ENCODE assay signal across 8 cellular contexts in the genomic region with DNA sequence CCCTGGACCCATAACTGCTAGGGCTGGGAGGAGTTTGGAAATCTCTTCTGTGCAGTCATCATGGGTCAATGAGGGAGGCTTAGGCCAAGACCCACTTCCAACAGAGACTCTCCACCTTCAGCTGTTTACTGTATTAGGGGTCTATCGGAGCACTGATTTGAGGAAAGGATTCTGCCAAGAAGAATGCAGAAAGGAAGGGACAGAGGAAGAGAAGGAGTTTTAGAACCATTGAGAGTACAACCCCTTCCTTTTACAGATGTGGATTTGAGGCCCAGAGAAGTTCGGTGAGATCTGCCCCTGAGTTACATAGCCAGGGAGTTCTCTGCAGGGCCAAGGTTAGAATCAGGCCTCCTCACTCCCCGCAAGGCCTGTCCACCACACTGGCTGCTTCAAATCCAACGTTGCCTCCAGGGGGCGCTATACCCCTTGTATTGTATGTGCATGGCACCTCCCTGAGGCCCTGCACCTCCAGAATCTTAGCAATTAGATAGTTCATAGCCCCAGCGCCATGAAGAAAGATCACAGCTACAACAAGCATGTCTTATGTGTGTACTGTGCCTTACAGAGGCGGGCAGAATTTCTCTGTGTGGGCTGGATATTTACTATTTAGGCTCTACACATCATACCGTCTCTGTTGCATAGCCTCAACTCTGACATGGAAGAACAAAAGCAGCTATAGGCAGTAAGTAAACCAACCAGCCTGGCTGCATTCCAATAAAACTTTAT.
DNase-seq lines count a peak whose midpoint lies in the region; ATAC-seq, FAIRE-seq and TF ChIP-seq lines count a peak whose summit lies in the region.

No MANE protein-coding gene starts in this region.

- H3K27me3 ChIP-seq in DOHH2 (ENCODE audit: control insufficient read depth, low read length) (no peaks in the 10 kb centered on the region), gastroesophageal sphincter (no peaks in the 10 kb centered on the region), parathyroid adenoma (ENCODE audit: control insufficient read depth, insufficient read depth, low read length) (no peaks in the 10 kb centered on the region)

- H3K9me2 ChIP-seq in DOHH2 (replicated peaks; ENCODE audit: control insufficient read depth, low read length): no peaks in the 10 kb centered on the region

- H3K4me2 ChIP-seq in DOHH2 (ENCODE audit: low read length) (no peak overlapping the region), parathyroid adenoma (ENCODE audit: low read length) (no peak overlapping the region)

- H3K4me3 ChIP-seq in DOHH2 (ENCODE audit: low read length) (no peak overlapping the region), gastroesophageal sphincter (no peak overlapping the region), parathyroid adenoma (ENCODE audit: low read depth, low read length) (no peak overlapping the region)

- TF ChIP-seq EP300 in gastroesophageal sphincter (IDR thresholded peaks at IDR 0.05): no peak

- H3F3A ChIP-seq in DOHH2 (ENCODE audit: control insufficient read depth, insufficient read depth): no peaks in the 10 kb centered on the region

- H3K36me3 Mint-ChIP-seq in activated T-helper 17 cell treated with anti-CD3 and anti-CD28 coated beads, Interleukin-2, amount 50 U/mL, for 72 hours (ENCODE audit: low read depth): no peaks in the 10 kb centered on the region

- no peak overlapping the region for H3K27ac ChIP-seq in DOHH2 (ENCODE audit: low read depth, low read length)
- H3K27ac ChIP-seq in gastroesophageal sphincter: no peak overlapping the region
- peak overlapping the region; percentile 47 for H3K27ac ChIP-seq in parathyroid adenoma

- no peaks in the 10 kb centered on the region for H3K4me1 Mint-ChIP-seq in activated T-helper 17 cell treated with anti-CD3 and anti-CD28 coated beads, Interleukin-2, amount 50 U/mL, for 72 hours

- peak; percentile 29 for FAIRE-seq in RCC 7860 (lab: Jason Lieb, UNC)

- no peak overlapping the region for H3K4me3 Mint-ChIP-seq in activated T-helper 17 cell treated with anti-CD3 and anti-CD28 coated beads, Interleukin-2, amount 50 U/mL, for 72 hours

- H3K79me2 ChIP-seq in DOHH2 (ENCODE audit: control insufficient read depth, low read length) (no peaks in the 10 kb centered on the region), parathyroid adenoma (no peaks in the 10 kb centered on the region)

- peaks cover 16% of the 10 kb centered on the region for H3K27me3 Mint-ChIP-seq in activated T-helper 17 cell treated with anti-CD3 and anti-CD28 coated beads, Interleukin-2, amount 50 U/mL, for 72 hours

- no peaks in the 10 kb centered on the region for H3K9me3 Mint-ChIP-seq in activated T-helper 17 cell treated with anti-CD3 and anti-CD28 coated beads, Interleukin-2, amount 50 U/mL, for 72 hours

- WGBS in gastroesophageal sphincter (ENCODE audit: low coverage in 1 of 2), 2 donors: 57 to 64% methylated on average over 3 to 6 of the region's 8 CpGs

- H3K36me3 ChIP-seq in DOHH2 (ENCODE audit: control insufficient read depth, low read length) (no peaks in the 10 kb centered on the region), gastroesophageal sphincter (no peaks in the 10 kb centered on the region), parathyroid adenoma (ENCODE audit: control insufficient read depth, insufficient read depth, low read length) (no peaks in the 10 kb centered on the region)

- TF ChIP-seq CTCF in DOHH2 (IDR thresholded peaks at IDR 0.05; ENCODE audit: low read depth, low read length, poor library complexity, severe bottlenecking) (peak; percentile 92), gastroesophageal sphincter (IDR thresholded peaks at IDR 0.05) (peak; percentile 48 to 82 (median 70)), parathyroid adenoma (IDR thresholded peaks at IDR 0.05) (peak; percentile 95)

- H4K20me1 ChIP-seq in DOHH2 (ENCODE audit: control insufficient read depth, insufficient read depth, low read depth, low read length): no peaks in the 10 kb centered on the region

- H3K9ac ChIP-seq in parathyroid adenoma: no peak overlapping the region

- H2AFZ ChIP-seq in parathyroid adenoma: peak overlapping the region; percentile 69

- DNase-seq in HUDEP-2 (lab: John Stamatoyannopoulos, UW; ENCODE audit: unreplicated experiment in 76 of 76) (peak in 73 of 76 experiments; percentile 5 to 87 (median 68)), RCC 7860 (ENCODE audit: low spot score) (peak; percentile 76), ureter (ENCODE audit: low spot score) (peak; percentile 93)

- H3K9me3 ChIP-seq in DOHH2 (ENCODE audit: control insufficient read depth, insufficient read depth, low read length): no peaks in the 10 kb centered on the region
- H3K9me3 ChIP-seq in gastroesophageal sphincter: no peaks in the 10 kb centered on the region
- H3K9me3 ChIP-seq in parathyroid adenoma (ENCODE audit: control insufficient read depth, low read length): no peaks in the 10 kb centered on the region

- no peaks in the 10 kb centered on the region for H3K4me1 ChIP-seq in DOHH2 (ENCODE audit: control insufficient read depth, low read length)
- H3K4me1 ChIP-seq in gastroesophageal sphincter: no peaks in the 10 kb centered on the region
- peaks cover 16% of the 10 kb centered on the region for H3K4me1 ChIP-seq in parathyroid adenoma

- ATAC-seq in GM21447 (IDR thresholded peaks at IDR 0.05; ENCODE audit: unreplicated experiment) (peak; percentile 93), gastroesophageal sphincter (peak; percentile 85)
- peak; percentile 86 for ATAC-seq in activated T-helper 17 cell treated with anti-CD3 and anti-CD28 coated beads, Interleukin-2, amount 50 U/mL, for 72 hours (replicated peaks)

- H3K27ac Mint-ChIP-seq in activated T-helper 17 cell treated with anti-CD3 and anti-CD28 coated beads, Interleukin-2, amount 50 U/mL, for 72 hours: no peak overlapping the region

- TF ChIP-seq POLR2A in gastroesophageal sphincter (IDR thresholded peaks at IDR 0.05): no peak
